In the genomic region with DNA sequence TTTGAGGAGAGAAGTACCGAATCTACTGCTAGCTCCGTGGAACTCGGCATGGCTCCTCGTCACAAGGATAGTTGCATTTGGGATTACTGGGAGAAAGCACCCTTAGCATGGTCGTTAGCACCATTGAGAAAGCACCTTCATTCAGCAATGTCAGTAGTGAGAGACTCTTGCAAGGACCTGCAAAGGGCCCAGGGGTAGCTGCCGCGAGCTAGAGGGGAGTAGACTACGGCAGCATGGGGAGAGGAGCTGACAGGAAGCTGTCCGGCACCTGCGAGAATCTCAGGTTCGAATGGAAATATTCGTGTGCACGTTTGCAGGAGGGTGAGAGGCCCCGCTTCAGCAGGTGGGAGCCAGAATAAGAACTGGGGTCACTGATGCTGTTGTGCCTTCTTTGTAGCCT, we compare ENCODE assay signal across 1 cellular context.
TF ChIP-seq lines count a peak whose summit lies in the region.

No MANE protein-coding gene starts in this region.

TF ChIP-seq in GM23338, 12 proteins besides CTCF, POLR2A, EP300 and RAD21 (continued from another document):
- TF ChIP-seq, protein P1, sequence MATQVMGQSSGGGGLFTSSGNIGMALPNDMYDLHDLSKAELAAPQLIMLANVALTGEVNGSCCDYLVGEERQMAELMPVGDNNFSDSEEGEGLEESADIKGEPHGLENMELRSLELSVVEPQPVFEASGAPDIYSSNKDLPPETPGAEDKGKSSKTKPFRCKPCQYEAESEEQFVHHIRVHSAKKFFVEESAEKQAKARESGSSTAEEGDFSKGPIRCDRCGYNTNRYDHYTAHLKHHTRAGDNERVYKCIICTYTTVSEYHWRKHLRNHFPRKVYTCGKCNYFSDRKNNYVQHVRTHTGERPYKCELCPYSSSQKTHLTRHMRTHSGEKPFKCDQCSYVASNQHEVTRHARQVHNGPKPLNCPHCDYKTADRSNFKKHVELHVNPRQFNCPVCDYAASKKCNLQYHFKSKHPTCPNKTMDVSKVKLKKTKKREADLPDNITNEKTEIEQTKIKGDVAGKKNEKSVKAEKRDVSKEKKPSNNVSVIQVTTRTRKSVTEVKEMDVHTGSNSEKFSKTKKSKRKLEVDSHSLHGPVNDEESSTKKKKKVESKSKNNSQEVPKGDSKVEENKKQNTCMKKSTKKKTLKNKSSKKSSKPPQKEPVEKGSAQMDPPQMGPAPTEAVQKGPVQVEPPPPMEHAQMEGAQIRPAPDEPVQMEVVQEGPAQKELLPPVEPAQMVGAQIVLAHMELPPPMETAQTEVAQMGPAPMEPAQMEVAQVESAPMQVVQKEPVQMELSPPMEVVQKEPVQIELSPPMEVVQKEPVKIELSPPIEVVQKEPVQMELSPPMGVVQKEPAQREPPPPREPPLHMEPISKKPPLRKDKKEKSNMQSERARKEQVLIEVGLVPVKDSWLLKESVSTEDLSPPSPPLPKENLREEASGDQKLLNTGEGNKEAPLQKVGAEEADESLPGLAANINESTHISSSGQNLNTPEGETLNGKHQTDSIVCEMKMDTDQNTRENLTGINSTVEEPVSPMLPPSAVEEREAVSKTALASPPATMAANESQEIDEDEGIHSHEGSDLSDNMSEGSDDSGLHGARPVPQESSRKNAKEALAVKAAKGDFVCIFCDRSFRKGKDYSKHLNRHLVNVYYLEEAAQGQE (IDR thresholded peaks at IDR 0.05; ENCODE audit: unreplicated experiment), result no peak
- TF ChIP-seq CREB1 (CRISPR knock-in tag; IDR thresholded peaks at IDR 0.05; ENCODE audit: low read depth) (no peak), EZH2 (IDR thresholded peaks at IDR 0.05; ENCODE audit: low read depth, unreplicated experiment) (no peak), NANOG (IDR thresholded peaks at IDR 0.05; ENCODE audit: borderline replicate concordance) (no peak)
- TF ChIP-seq, protein P2, sequence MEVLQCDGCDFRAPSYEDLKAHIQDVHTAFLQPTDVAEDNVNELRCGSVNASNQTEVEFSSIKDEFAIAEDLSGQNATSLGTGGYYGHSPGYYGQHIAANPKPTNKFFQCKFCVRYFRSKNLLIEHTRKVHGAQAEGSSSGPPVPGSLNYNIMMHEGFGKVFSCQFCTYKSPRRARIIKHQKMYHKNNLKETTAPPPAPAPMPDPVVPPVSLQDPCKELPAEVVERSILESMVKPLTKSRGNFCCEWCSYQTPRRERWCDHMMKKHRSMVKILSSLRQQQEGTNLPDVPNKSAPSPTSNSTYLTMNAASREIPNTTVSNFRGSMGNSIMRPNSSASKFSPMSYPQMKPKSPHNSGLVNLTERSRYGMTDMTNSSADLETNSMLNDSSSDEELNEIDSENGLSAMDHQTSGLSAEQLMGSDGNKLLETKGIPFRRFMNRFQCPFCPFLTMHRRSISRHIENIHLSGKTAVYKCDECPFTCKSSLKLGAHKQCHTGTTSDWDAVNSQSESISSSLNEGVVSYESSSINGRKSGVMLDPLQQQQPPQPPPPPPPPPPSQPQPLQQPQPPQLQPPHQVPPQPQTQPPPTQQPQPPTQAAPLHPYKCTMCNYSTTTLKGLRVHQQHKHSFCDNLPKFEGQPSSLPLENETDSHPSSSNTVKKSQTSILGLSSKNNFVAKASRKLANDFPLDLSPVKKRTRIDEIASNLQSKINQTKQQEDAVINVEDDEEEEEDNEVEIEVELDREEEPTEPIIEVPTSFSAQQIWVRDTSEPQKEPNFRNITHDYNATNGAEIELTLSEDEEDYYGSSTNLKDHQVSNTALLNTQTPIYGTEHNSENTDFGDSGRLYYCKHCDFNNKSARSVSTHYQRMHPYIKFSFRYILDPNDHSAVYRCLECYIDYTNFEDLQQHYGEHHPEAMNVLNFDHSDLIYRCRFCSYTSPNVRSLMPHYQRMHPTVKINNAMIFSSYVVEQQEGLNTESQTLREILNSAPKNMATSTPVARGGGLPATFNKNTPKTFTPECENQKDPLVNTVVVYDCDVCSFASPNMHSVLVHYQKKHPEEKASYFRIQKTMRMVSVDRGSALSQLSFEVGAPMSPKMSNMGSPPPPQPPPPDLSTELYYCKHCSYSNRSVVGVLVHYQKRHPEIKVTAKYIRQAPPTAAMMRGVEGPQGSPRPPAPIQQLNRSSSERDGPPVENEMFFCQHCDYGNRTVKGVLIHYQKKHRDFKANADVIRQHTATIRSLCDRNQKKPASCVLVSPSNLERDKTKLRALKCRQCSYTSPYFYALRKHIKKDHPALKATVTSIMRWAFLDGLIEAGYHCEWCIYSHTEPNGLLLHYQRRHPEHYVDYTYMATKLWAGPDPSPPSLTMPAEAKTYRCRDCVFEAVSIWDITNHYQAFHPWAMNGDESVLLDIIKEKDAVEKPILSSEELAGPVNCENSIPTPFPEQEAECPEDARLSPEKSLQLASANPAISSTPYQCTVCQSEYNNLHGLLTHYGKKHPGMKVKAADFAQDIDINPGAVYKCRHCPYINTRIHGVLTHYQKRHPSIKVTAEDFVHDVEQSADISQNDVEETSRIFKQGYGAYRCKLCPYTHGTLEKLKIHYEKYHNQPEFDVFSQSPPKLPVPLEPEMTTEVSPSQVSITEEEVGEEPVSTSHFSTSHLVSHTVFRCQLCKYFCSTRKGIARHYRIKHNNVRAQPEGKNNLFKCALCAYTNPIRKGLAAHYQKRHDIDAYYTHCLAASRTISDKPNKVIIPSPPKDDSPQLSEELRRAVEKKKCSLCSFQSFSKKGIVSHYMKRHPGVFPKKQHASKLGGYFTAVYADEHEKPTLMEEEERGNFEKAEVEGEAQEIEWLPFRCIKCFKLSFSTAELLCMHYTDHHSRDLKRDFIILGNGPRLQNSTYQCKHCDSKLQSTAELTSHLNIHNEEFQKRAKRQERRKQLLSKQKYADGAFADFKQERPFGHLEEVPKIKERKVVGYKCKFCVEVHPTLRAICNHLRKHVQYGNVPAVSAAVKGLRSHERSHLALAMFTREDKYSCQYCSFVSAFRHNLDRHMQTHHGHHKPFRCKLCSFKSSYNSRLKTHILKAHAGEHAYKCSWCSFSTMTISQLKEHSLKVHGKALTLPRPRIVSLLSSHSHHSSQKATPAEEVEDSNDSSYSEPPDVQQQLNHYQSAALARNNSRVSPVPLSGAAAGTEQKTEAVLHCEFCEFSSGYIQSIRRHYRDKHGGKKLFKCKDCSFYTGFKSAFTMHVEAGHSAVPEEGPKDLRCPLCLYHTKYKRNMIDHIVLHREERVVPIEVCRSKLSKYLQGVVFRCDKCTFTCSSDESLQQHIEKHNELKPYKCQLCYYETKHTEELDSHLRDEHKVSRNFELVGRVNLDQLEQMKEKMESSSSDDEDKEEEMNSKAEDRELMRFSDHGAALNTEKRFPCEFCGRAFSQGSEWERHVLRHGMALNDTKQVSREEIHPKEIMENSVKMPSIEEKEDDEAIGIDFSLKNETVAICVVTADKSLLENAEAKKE (CRISPR knock-in tag; IDR thresholded peaks at IDR 0.05), result no peak
